12 cellular contexts compared by ENCODE assay signal in the genomic region with DNA sequence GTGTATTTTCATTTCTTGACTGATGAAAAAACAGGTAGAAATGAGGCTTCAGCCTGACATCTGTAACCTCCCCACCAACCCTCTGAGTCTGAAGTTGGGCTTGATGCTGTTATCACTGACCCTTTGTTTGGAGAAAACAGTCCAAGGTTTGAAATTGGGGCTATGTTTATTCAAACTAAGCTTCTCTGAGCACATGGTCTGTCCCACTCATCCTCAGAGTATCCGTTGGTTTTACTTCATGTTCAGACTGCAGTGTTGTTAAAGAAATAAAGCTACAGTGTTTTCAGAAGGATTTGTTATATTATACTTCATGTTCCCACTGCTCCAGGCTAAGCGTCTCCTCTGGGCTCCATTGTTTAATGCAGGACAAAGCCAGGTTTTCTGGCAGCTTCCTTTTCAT. TPM values are rescaled to one million over a fixed set of nuclear protein-coding genes. Genes with fewer than 3 reads are reported as not detected.
DNase-seq lines count a peak whose midpoint lies in the region; ATAC-seq, FAIRE-seq and TF ChIP-seq lines count a peak whose summit lies in the region.
"Had no signal": no experiment of that assay in that cellular context is flagged by ENCODE, and none has a peak within 500 bp of the region (broad histone marks: within the 10 kb centered on the region; RNA-seq: fewer than 3 reads in every experiment).

No MANE protein-coding gene starts in this region.

- no peak for TF ChIP-seq RAD21 in K562 (CRISPR knock-in tag; conservative IDR thresholded peaks at IDR 0.05 in 1 of 2, IDR thresholded peaks at IDR 0.05 in 1 of 2)

- no peak overlapping the region for H2AFZ ChIP-seq in K562 (ENCODE audit: low read depth, low read length)
- H2AFZ ChIP-seq: PC-9 had no signal

- no peaks in the 10 kb centered on the region; the same call in 1 of the 2 replicates for H4K20me1 ChIP-seq in K562 (replicated peaks; ENCODE audit: control insufficient read depth, insufficient read depth, low read length)

- POLR2A ChIA-PET in K562 (lab: Yijun Ruan, JAX): interaction anchor here (1.6 kb wide), 1 partner anchor 11 kb away, joined by 6 read pairs; no protein-coding TSS in a partner anchor

- H3K27me3 Mint-ChIP-seq in natural killer cell (ENCODE audit: low read depth in 2 of 2): no peaks in the 10 kb centered on the region
- H3K27me3 Mint-ChIP-seq in natural killer cell treated with Interleukin-12 subunit alpha and Interleukin-12 subunit beta and Interleukin-15 and Interleukin-18, amount 100 ng/mL, for 72 hours: no peaks in the 10 kb centered on the region
- H3K27me3 Mint-ChIP-seq: stimulated activated memory B cell treated with anti-CD40 and anti-IgM and Interleukin-4, amounts not matched to agents 10 μg/mL and 1 μg/mL and 100 μg/mL, for 72 hours had no signal

- H3K9me3 Mint-ChIP-seq in natural killer cell: no peaks in the 10 kb centered on the region
- H3K9me3 Mint-ChIP-seq in natural killer cell treated with Interleukin-12 subunit alpha and Interleukin-12 subunit beta and Interleukin-15 and Interleukin-18, amount 100 ng/mL, for 72 hours: no peaks in the 10 kb centered on the region
- H3K9me3 Mint-ChIP-seq: stimulated activated memory B cell treated with anti-CD40 and anti-IgM and Interleukin-4, amounts not matched to agents 10 μg/mL and 1 μg/mL and 100 μg/mL, for 72 hours had no signal

- no peak for TF ChIP-seq EP300 in K562 (IDR thresholded peaks at IDR 0.05; ENCODE audit: low read length)

- peak; percentile 35 for FAIRE-seq in K562 (lab: Jason Lieb, UNC)

- no TSS peak for BruUV-seq in K562 (replicated peaks; lab: Mats Ljungman, UMichigan)

- H3K27ac ChIP-seq in K562 (ENCODE audit: extremely low read depth, low read depth, low read length): no peak overlapping the region
- peak overlapping the region; percentile 39 to 49 for H3K27ac ChIP-seq in left lung
- H3K27ac ChIP-seq: PC-9 had no signal

- H3K4me1 ChIP-seq in K562 (replicated peaks in 1 of 2; ENCODE audit: control insufficient read depth in 2 of 2, insufficient read depth in 2 of 2, low read length in 2 of 2) (peaks cover 5 to 20% of the 10 kb centered on the region in 2 experiments), left lung (peaks cover 31 to 44% of the 10 kb centered on the region in 2 donors)

- no peaks in the 10 kb centered on the region for H3K36me3 Mint-ChIP-seq in natural killer cell
- H3K36me3 Mint-ChIP-seq in natural killer cell treated with Interleukin-12 subunit alpha and Interleukin-12 subunit beta and Interleukin-15 and Interleukin-18, amount 100 ng/mL, for 72 hours: no peaks in the 10 kb centered on the region

- H3K4me3 Mint-ChIP-seq in natural killer cell: no peak overlapping the region
- H3K4me3 Mint-ChIP-seq in natural killer cell treated with Interleukin-12 subunit alpha and Interleukin-12 subunit beta and Interleukin-15 and Interleukin-18, amount 100 ng/mL, for 72 hours: no peak overlapping the region
- H3K4me3 Mint-ChIP-seq: stimulated activated memory B cell treated with anti-CD40 and anti-IgM and Interleukin-4, amounts not matched to agents 10 μg/mL and 1 μg/mL and 100 μg/mL, for 72 hours had no signal

- no peak for TF ChIP-seq POLR2A in K562 (conservative IDR thresholded peaks at IDR 0.05)

- peak overlapping the region; percentile 52 to 58 for H3K27ac Mint-ChIP-seq in natural killer cell
- no peak overlapping the region for H3K27ac Mint-ChIP-seq in natural killer cell treated with Interleukin-12 subunit alpha and Interleukin-12 subunit beta and Interleukin-15 and Interleukin-18, amount 100 ng/mL, for 72 hours
- H3K27ac Mint-ChIP-seq: stimulated activated memory B cell treated with anti-CD40 and anti-IgM and Interleukin-4, amounts not matched to agents 10 μg/mL and 1 μg/mL and 100 μg/mL, for 72 hours had no signal

- no peak for ATAC-seq in natural killer cell
- ATAC-seq in natural killer cell treated with Interleukin-12 subunit alpha and Interleukin-12 subunit beta and Interleukin-15 and Interleukin-18, amount 100 ng/mL, for 72 hours: no peak
- no peak for ATAC-seq in K562
- ATAC-seq in left lung: no peak
- no peak for ATAC-seq in GM18870 (IDR thresholded peaks at IDR 0.05; ENCODE audit: unreplicated experiment)
- ATAC-seq: stimulated activated memory B cell treated with anti-CD40 and anti-IgM and Interleukin-4, amounts not matched to agents 10 μg/mL and 1 μg/mL and 100 μg/mL, for 72 hours had no signal

- no peaks in the 10 kb centered on the region for H3K9me1 ChIP-seq in K562 (ENCODE audit: control insufficient read depth, insufficient read depth, low read length)

- TF ChIP-seq CTCF in natural killer cell (IDR thresholded peaks at IDR 0.05) (no peak), K562 (IDR thresholded peaks at IDR 0.05 in 2 of 3, conservative IDR thresholded peaks at IDR 0.05 in 1 of 3; ENCODE audit: insufficient read depth in 2 of 3, low read depth in 1 of 3, low read length in 3 of 3) (no peak), left lung (IDR thresholded peaks at IDR 0.05) (no peak)

- no peak overlapping the region for H3K4me3 ChIP-seq in K562
- no peak overlapping the region for H3K4me3 ChIP-seq in left lung
- H3K4me3 ChIP-seq: PC-9 had no signal

- H3K4me2 ChIP-seq in K562 (ENCODE audit: insufficient read depth, low read length): no peak overlapping the region
- H3K4me2 ChIP-seq: PC-9 had no signal

- no peaks in the 10 kb centered on the region for H3K9me3 ChIP-seq in K562 (replicated peaks; ENCODE audit: control insufficient read depth, insufficient read depth, low read depth, low read length)
- no peaks in the 10 kb centered on the region for H3K9me3 ChIP-seq in left lung

- H3K36me3 ChIP-seq in K562 (ENCODE audit: control insufficient read depth, insufficient read depth, low read length) (no peaks in the 10 kb centered on the region), left lung (no peaks in the 10 kb centered on the region)

- DNase-seq in natural killer cell: no peak
- DNase-seq in natural killer cell treated with Interleukin-12 subunit alpha and Interleukin-12 subunit beta and Interleukin-15 and Interleukin-18, amount 100 ng/mL, for 72 hours (ENCODE audit: low spot score): no peak
- DNase-seq in K562 (ENCODE audit: extremely low read depth in 1 of 4, low spot score in 3 of 4): no peak
- DNase-seq in left lung: no peak
- DNase-seq in stimulated activated CD4-positive, alpha-beta T cell treated with anti-CD3 and anti-CD28 coated beads, Interleukin-15, amount 100 ng/mL, for 24 hours: no peak
- DNase-seq in SKM-1 (lab: John Stamatoyannopoulos, UW; ENCODE audit: unreplicated experiment): no peak
- no peak for DNase-seq in NCI-H524 treated with DMSO at 0.1 percent for 48 hours (lab: John Stamatoyannopoulos, UW)
- DNase-seq: activated effector memory CD4-positive, alpha-beta T cell treated with anti-CD3 and anti-CD28 coated beads, Interleukin-2, amount 50 U/mL, for 16 hours; NCI-H2081; PC-9 had no signal

- CTCF ChIA-PET in K562 (lab: Yijun Ruan, JAX; ENCODE audit: low intra/inter-chr PET ratio): no interaction called here

- in situ Hi-C loops in K562 (cut with MboI): no loop called here

- H3K79me2 ChIP-seq in K562 (ENCODE audit: control insufficient read depth, insufficient read depth, low read length): peaks cover 4% of the 10 kb centered on the region

- intact Hi-C loops in natural killer cell (cut with micrococcal nuclease): no loop called here
- intact Hi-C loops in K562 (cut with micrococcal nuclease): no loop called here
- intact Hi-C loops in left lung (cut with DNase I): no loop called here

- H3K9ac ChIP-seq in K562 (ENCODE audit: insufficient read depth in 1 of 2, low read depth in 2 of 2, low read length in 2 of 2): no peak overlapping the region

- peaks cover 60 to 71% of the 10 kb centered on the region in 2 donors for H3K4me1 Mint-ChIP-seq in natural killer cell
- H3K4me1 Mint-ChIP-seq in natural killer cell treated with Interleukin-12 subunit alpha and Interleukin-12 subunit beta and Interleukin-15 and Interleukin-18, amount 100 ng/mL, for 72 hours (ENCODE audit: low read depth in 2 of 2): peaks cover 54 to 56% of the 10 kb centered on the region in 2 donors

- WGBS in K562 (ENCODE audit: insufficient coverage, low coverage, missing lambda C conversion rate): 44% methylated on average over 2 of the region's 2 CpGs

- H3K27me3 ChIP-seq in K562 (ENCODE audit: control insufficient read depth in 2 of 2, insufficient read depth in 2 of 2, low read length in 2 of 2) (no peaks in the 10 kb centered on the region; a peak in 1 of 5 replicates), left lung (no peaks in the 10 kb centered on the region)

RNA-seq across cellular contexts. Expression of gene MAPKBP1, which starts 6.0 kb away (rescaled TPM):
- total RNA-seq in natural killer cell (10 to 100 TPM; 44.8 to 55.4 (median 49.0) TPM), K562 (2014; rRNA removed) (4.1 and 5.3 TPM in 2 replicates), K562 (2014; rRNA removed; fragmentation: Illumina TruSeq; extraction: Trizol) (4.5 and 4.6 TPM in 2 replicates), K562 (2015; rRNA removed; fragmentation: Illumina TruSeq; extraction: Trizol) (5.7 and 5.8 TPM in 2 replicates), K562 (2021) (9.5 and 9.6 TPM in 2 replicates), left lung (10 to 100 TPM; 22.8 to 25.4 TPM)
- 10 to 100 TPM; 30.6 to 53.2 TPM for total RNA-seq in natural killer cell treated with Interleukin-12 subunit alpha and Interleukin-12 subunit beta and Interleukin-15 and Interleukin-18, amount 100 ng/mL, for 72 hours
- 65.0 and 134 TPM in 2 replicates for total RNA-seq in K562 (2011; cell fraction: chromatin; rRNA removed; ENCODE audit: low replicate concordance)
- total RNA-seq in K562 (2011; cell fraction: nucleolus; rRNA removed): 51.1 and 51.4 TPM in 2 replicates
- 45.8 and 52.1 TPM in 2 replicates for total RNA-seq in K562 (2011; cell fraction: nucleoplasm; rRNA removed)
- polyA plus RNA-seq in K562 (2011; rRNA removed) (3.4 and 4.4 TPM in 2 replicates), K562 (2014; fragmentation: Illumina TruSeq; extraction: Trizol) (4.8 and 5.4 TPM in 2 replicates), K562 (2014; fragmentation: Nextera tagmentation; extraction: Ambion mirVana) (under 1 TPM; 0.15 to 0.28 TPM), K562 (2014; rRNA removed) (5.2 and 7.1 TPM in 2 replicates)
- polyA plus RNA-seq in K562 (2011; cell fraction: cytosol; rRNA removed): 2.2 and 3.6 TPM in 2 replicates
- 24.5 and 27.3 TPM in 2 replicates for polyA plus RNA-seq in K562 (2011; cell fraction: nucleus; rRNA removed)
- 5.8 and 7.2 TPM in 2 replicates for polyA plus RNA-seq in K562 (2012)
- polyA minus RNA-seq in K562 (2011; rRNA and poly(A)+ RNA removed): 7.0 and 9.2 TPM in 2 replicates
- polyA minus RNA-seq in K562 (2011; cell fraction: cytosol; rRNA and poly(A)+ RNA removed): 2.7 and 5.9 TPM in 2 replicates
- polyA minus RNA-seq in K562 (2011; cell fraction: nucleus; rRNA and poly(A)+ RNA removed): 22.8 and 29.4 TPM in 2 replicates

RNA-seq across cellular contexts. Expression of gene JMJD7, which starts 47.6 kb away (rescaled TPM):
- total RNA-seq in natural killer cell (10 to 100 TPM; 20.3 to 36.4 (median 28.7) TPM), K562 (2014; rRNA removed) (6.1 and 11.3 TPM in 2 replicates), K562 (2014; rRNA removed; fragmentation: Illumina TruSeq; extraction: Trizol) (3.2 and 3.8 TPM in 2 replicates), K562 (2015; rRNA removed; fragmentation: Illumina TruSeq; extraction: Trizol) (4.3 and 5.3 TPM in 2 replicates), K562 (2021) (12.2 and 13.1 TPM in 2 replicates), left lung (10 to 100 TPM; 19.5 to 26.4 TPM)
- 10 to 100 TPM in 1 of 2 donors, 1 to 10 TPM in 1; 6.7 to 12.1 TPM for total RNA-seq in natural killer cell treated with Interleukin-12 subunit alpha and Interleukin-12 subunit beta and Interleukin-15 and Interleukin-18, amount 100 ng/mL, for 72 hours
- 7.0 and 13.8 TPM in 2 replicates for total RNA-seq in K562 (2011; cell fraction: chromatin; rRNA removed; ENCODE audit: low replicate concordance)
- 7.2 and 8.5 TPM in 2 replicates for total RNA-seq in K562 (2011; cell fraction: nucleolus; rRNA removed)
- total RNA-seq in K562 (2011; cell fraction: nucleoplasm; rRNA removed): 12.6 and 15.4 TPM in 2 replicates
- polyA plus RNA-seq in K562 (2011; rRNA removed) (7.9 and 8.8 TPM in 2 replicates), K562 (2014; fragmentation: Illumina TruSeq; extraction: Trizol) (6.8 and 9.4 TPM in 2 replicates), K562 (2014; fragmentation: Nextera tagmentation; extraction: Ambion mirVana) (1 to 10 TPM; 1.2 to 2.9 TPM), K562 (2014; rRNA removed) (9.7 and 13.9 TPM in 2 replicates)
- polyA plus RNA-seq in K562 (2011; cell fraction: cytosol; rRNA removed): 8.0 and 19.6 TPM in 2 replicates
- 18.0 and 36.7 TPM in 2 replicates for polyA plus RNA-seq in K562 (2011; cell fraction: nucleus; rRNA removed)
- 7.7 and 16.3 TPM in 2 replicates for polyA plus RNA-seq in K562 (2012)
- polyA minus RNA-seq in K562 (2011; rRNA and poly(A)+ RNA removed): 0.60 and 3.0 TPM in 2 replicates
- polyA minus RNA-seq in K562 (2011; cell fraction: cytosol; rRNA and poly(A)+ RNA removed): 4.1 and 4.4 TPM in 2 replicates
- polyA minus RNA-seq in K562 (2011; cell fraction: nucleus; rRNA and poly(A)+ RNA removed): 4.0 and 4.7 TPM in 2 replicates

RNA-seq across cellular contexts. Expression of gene PLA2G4B, which starts 58.4 kb away (rescaled TPM):
- total RNA-seq in natural killer cell (10 to 100 TPM; 15.2 to 17.5 (median 17.4) TPM), K562 (2014; rRNA removed) (3.9 TPM in 2 replicates), K562 (2014; rRNA removed; fragmentation: Illumina TruSeq; extraction: Trizol) (0.89 and 2.1 TPM in 2 replicates), K562 (2015; rRNA removed; fragmentation: Illumina TruSeq; extraction: Trizol) (1.3 and 1.4 TPM in 2 replicates), K562 (2021) (2.8 and 5.2 TPM in 2 replicates), left lung (1 to 10 TPM; 9.2 to 9.3 TPM)
- total RNA-seq in natural killer cell treated with Interleukin-12 subunit alpha and Interleukin-12 subunit beta and Interleukin-15 and Interleukin-18, amount 100 ng/mL, for 72 hours: 10 to 100 TPM in 1 of 2 donors, 1 to 10 TPM in 1; 4.7 to 13.4 TPM
- 22.3 and 55.4 TPM in 2 replicates for total RNA-seq in K562 (2011; cell fraction: chromatin; rRNA removed; ENCODE audit: low replicate concordance)
- 26.3 and 28.8 TPM in 2 replicates for total RNA-seq in K562 (2011; cell fraction: nucleolus; rRNA removed)
- total RNA-seq in K562 (2011; cell fraction: nucleoplasm; rRNA removed): 13.2 and 21.9 TPM in 2 replicates
- polyA plus RNA-seq in K562 (2011; rRNA removed) (4.3 and 7.0 TPM in 2 replicates), K562 (2014; fragmentation: Illumina TruSeq; extraction: Trizol) (2.7 and 2.8 TPM in 2 replicates), K562 (2014; fragmentation: Nextera tagmentation; extraction: Ambion mirVana) (under 1 TPM; 0.07 to 0.25 TPM), K562 (2014; rRNA removed) (5.6 and 6.1 TPM in 2 replicates)
- 3.1 and 4.8 TPM in 2 replicates for polyA plus RNA-seq in K562 (2011; cell fraction: cytosol; rRNA removed)
- polyA plus RNA-seq in K562 (2011; cell fraction: nucleus; rRNA removed): 48.4 and 61.4 TPM in 2 replicates
- polyA plus RNA-seq in K562 (2012): 2.4 and 8.6 TPM in 2 replicates
- 0.74 and 1.2 TPM in 2 replicates for polyA minus RNA-seq in K562 (2011; rRNA and poly(A)+ RNA removed)
- 1.1 and 1.5 TPM in 2 replicates for polyA minus RNA-seq in K562 (2011; cell fraction: cytosol; rRNA and poly(A)+ RNA removed)
- 6.6 and 6.7 TPM in 2 replicates for polyA minus RNA-seq in K562 (2011; cell fraction: nucleus; rRNA and poly(A)+ RNA removed)

Comparison
In these comparisons a context has a peak if more than half of its experiments do, and no peak if none do; other contexts are left out.
1. H3K27ac Mint-ChIP-seq: peak in natural killer cell (2 of 2); none in natural killer cell treated with Interleukin-12 subunit alpha and Interleukin-12 subunit beta and Interleukin-15 and Interleukin-18, amount 100 ng/mL, for 72 hours (0 of 2).